1 cellular context compared by ENCODE assay signal in the genomic region with DNA sequence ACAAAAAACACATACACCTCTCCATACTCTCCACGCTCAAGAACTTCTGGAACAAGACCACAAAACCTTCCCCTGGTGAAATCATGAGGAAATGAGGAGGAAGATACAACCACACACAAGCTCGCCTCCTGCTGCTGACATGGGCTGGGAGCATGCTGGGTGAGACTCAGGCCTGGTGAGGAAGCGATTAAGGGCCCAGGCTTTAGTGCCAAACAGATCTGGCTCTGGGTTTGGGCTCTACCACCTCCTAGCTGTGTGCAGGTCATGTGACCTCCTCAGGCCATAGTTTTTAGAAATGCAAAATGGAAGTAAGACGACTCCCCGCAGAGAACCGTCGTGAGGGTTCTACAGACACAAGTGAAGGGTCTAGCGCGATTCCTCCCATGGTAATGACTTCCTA.
TF ChIP-seq lines count a peak whose summit lies in the region.

No MANE protein-coding gene starts in this region.

TF ChIP-seq in K562, 482 proteins besides CTCF, POLR2A, EP300 and RAD21:
- TF ChIP-seq, protein P1, sequence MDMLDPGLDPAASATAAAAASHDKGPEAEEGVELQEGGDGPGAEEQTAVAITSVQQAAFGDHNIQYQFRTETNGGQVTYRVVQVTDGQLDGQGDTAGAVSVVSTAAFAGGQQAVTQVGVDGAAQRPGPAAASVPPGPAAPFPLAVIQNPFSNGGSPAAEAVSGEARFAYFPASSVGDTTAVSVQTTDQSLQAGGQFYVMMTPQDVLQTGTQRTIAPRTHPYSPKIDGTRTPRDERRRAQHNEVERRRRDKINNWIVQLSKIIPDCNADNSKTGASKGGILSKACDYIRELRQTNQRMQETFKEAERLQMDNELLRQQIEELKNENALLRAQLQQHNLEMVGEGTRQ (CRISPR knock-in tag; IDR thresholded peaks at IDR 0.05) = peak; percentile 13; the same call in 1 of the 2 replicates
- no peak for TF ChIP-seq MBD2 (IDR thresholded peaks at IDR 0.05; ENCODE audit: borderline replicate concordance, low read depth)
- TF ChIP-seq, protein P2, sequence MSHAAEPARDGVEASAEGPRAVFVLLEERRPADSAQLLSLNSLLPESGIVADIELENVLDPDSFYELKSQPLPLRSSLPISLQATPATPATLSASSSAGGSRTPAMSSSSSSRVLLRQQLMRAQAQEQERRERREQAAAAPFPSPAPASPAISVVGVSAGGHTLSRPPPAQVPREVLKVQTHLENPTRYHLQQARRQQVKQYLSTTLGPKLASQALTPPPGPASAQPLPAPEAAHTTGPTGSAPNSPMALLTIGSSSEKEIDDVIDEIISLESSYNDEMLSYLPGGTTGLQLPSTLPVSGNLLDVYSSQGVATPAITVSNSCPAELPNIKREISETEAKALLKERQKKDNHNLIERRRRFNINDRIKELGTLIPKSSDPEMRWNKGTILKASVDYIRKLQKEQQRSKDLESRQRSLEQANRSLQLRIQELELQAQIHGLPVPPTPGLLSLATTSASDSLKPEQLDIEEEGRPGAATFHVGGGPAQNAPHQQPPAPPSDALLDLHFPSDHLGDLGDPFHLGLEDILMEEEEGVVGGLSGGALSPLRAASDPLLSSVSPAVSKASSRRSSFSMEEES (CRISPR knock-in tag; IDR thresholded peaks at IDR 0.05) = peak; percentile 65
TF ChIP-seq in K562: peak in this region for 2.
